17 cellular contexts compared by ENCODE assay signal in genomic region chr1:206956313-206956597, GRCh38. TPM values are rescaled to one million over a fixed set of nuclear protein-coding genes. Genes with fewer than 3 reads are reported as not detected.
A peak's percentile ranks its signal among the peaks of the same experiment; 100 is the strongest.
DNase-seq lines count a peak whose midpoint lies in the region; TF ChIP-seq lines count a peak whose summit lies in the region.
"Had no signal": no experiment of that assay in that cellular context is flagged by ENCODE, and none has a peak within 500 bp of the region (broad histone marks: within the 10 kb centered on the region; RNA-seq: fewer than 3 reads in every experiment).

No MANE protein-coding gene starts in this region.

- intact Hi-C loops in colonic mucosa (cut with DNase I): no loop called here

- peak; percentile 24 for DNase-seq in GM03348 (ENCODE audit: low spot score)
- no peak for DNase-seq in colonic mucosa
- DNase-seq in neuronal stem cell (ENCODE audit: low spot score): no peak
- DNase-seq in GM13976 (ENCODE audit: low spot score): no peak
- no peak for DNase-seq in globus pallidus (ENCODE audit: low spot score)
- DNase-seq in stimulated activated CD4-positive, alpha-beta T cell treated with anti-CD3 and anti-CD28 coated beads, Interleukin-2, amount 100 ng/mL, for 48 hours: no peak
- no peak for DNase-seq in SKM-1 treated with dmso at 0.1 percent for 144 hours (lab: John Stamatoyannopoulos, UW; ENCODE audit: unreplicated experiment)
- DNase-seq: ACHN; BE2C; Calu3; CD8-positive, alpha-beta T cell had no signal

- H3K79me1 ChIP-seq in neuronal stem cell (ENCODE audit: low read depth, low read length): no peaks in the 10 kb centered on the region

- H3K27me3 ChIP-seq in BLaER1 treated with 17β-estradiol and CSF1 and Interleukin-3, amounts not matched to agents 10 nM and 100 nM: no peaks in the 10 kb centered on the region
- no peaks in the 10 kb centered on the region for H3K27me3 ChIP-seq in colonic mucosa
- H3K27me3 ChIP-seq in neuronal stem cell (ENCODE audit: control insufficient read depth in 3 of 3, insufficient read depth in 3 of 3, low read depth in 1 of 3, low read length in 3 of 3): peaks cover 0 to 18% (median 0%) of the 10 kb centered on the region in 3 experiments
- H3K27me3 ChIP-seq: BE2C had no signal

- no peak overlapping the region for H3K4ac ChIP-seq in neuronal stem cell (ENCODE audit: low read length)

- no peak overlapping the region for H3K23ac ChIP-seq in neuronal stem cell (ENCODE audit: low read depth, low read length, poor library complexity)

- no peak overlapping the region for H3K9ac ChIP-seq in BLaER1 treated with 17β-estradiol and CSF1 and Interleukin-3, amounts not matched to agents 10 nM and 100 nM
- H3K9ac ChIP-seq in colonic mucosa (ENCODE audit: low read depth in 2 of 2, low read length in 2 of 2): peak overlapping the region in 1 of 2 donors; percentile 70
- H3K9ac ChIP-seq in neuronal stem cell (ENCODE audit: low read depth, low read length, poor library complexity): no peak overlapping the region
- H3K9ac ChIP-seq: GM23248 had no signal

- H3K4me2 ChIP-seq in BLaER1 treated with 17β-estradiol and CSF1 and Interleukin-3, amounts not matched to agents 10 nM and 100 nM: peak overlapping the region; percentile 33 to 86 (median 68)
- no peak overlapping the region for H3K4me2 ChIP-seq in neuronal stem cell (ENCODE audit: insufficient read depth, low read length, poor library complexity, severe bottlenecking)

- H3K14ac ChIP-seq in neuronal stem cell (ENCODE audit: low read length): no peak overlapping the region

- no peaks in the 10 kb centered on the region for H4K20me1 ChIP-seq in BLaER1 treated with 17β-estradiol and CSF1 and Interleukin-3, amounts not matched to agents 10 nM and 100 nM

- H4K91ac ChIP-seq in neuronal stem cell (ENCODE audit: low read depth, low read length, poor library complexity): no peak overlapping the region

- H3K9me3 ChIP-seq in BLaER1 treated with 17β-estradiol and CSF1 and Interleukin-3, amounts not matched to agents 10 nM and 100 nM (replicated peaks in 1 of 11): no peaks in the 10 kb centered on the region
- no peaks in the 10 kb centered on the region for H3K9me3 ChIP-seq in colonic mucosa
- no peaks in the 10 kb centered on the region for H3K9me3 ChIP-seq in neuronal stem cell (replicated peaks in 1 of 2; ENCODE audit: control insufficient read depth in 2 of 2, insufficient read depth in 1 of 2, low read depth in 1 of 2, low read length in 2 of 2)
- H3K9me3 ChIP-seq: BE2C, HAP-1 had no signal

- peak overlapping the region; percentile 71 for H2AFZ ChIP-seq in neuronal stem cell (ENCODE audit: low read length)
- H2AFZ ChIP-seq: GM23248 had no signal

- H3K36me3 ChIP-seq in BLaER1 treated with 17β-estradiol and CSF1 and Interleukin-3, amounts not matched to agents 10 nM and 100 nM: no peaks in the 10 kb centered on the region
- H3K36me3 ChIP-seq in colonic mucosa (no peaks in the 10 kb centered on the region), neuronal stem cell (replicated peaks in 1 of 2; ENCODE audit: control insufficient read depth in 2 of 2, insufficient read depth in 2 of 2, low read length in 2 of 2) (no peaks in the 10 kb centered on the region)
- H3K36me3 ChIP-seq: BE2C, HAP-1 had no signal

- H4K8ac ChIP-seq in neuronal stem cell (ENCODE audit: low read depth, low read length): no peak overlapping the region

- H2BK5ac ChIP-seq in neuronal stem cell (ENCODE audit: low read length): no peak overlapping the region

- no peak overlapping the region for H2BK15ac ChIP-seq in neuronal stem cell (ENCODE audit: low read length)

- H3K27ac ChIP-seq in BLaER1 treated with 17β-estradiol and CSF1 and Interleukin-3, amounts not matched to agents 10 nM and 100 nM: peak overlapping the region in 5 of 11 experiments; percentile 10 to 44 (median 31); a peak in 7 of 22 replicates
- H3K27ac ChIP-seq in colonic mucosa (peak overlapping the region; percentile 96), neuronal stem cell (replicated peaks; ENCODE audit: low read length) (no peak overlapping the region)
- H3K27ac ChIP-seq: GM23248 had no signal

- WGBS in neuronal stem cell (ENCODE audit: extremely low coverage in 2 of 2, insufficient read length in 2 of 2, insufficient replicate concordance in 1 of 2), 2 donors: no CpG with 5 or more reads among the region's 1 CpG

- H3K18ac ChIP-seq in neuronal stem cell (ENCODE audit: low read length): no peak overlapping the region

- no peak overlapping the region for H2AK5ac ChIP-seq in neuronal stem cell (ENCODE audit: low read depth, low read length)

- H3K4me3 ChIP-seq in BLaER1 treated with 17β-estradiol and CSF1 and Interleukin-3, amounts not matched to agents 10 nM and 100 nM: no peak overlapping the region
- H3K4me3 ChIP-seq in colonic mucosa (no peak overlapping the region), neuronal stem cell (ENCODE audit: low read length in 2 of 2) (no peak overlapping the region)
- H3K4me3 ChIP-seq: GM23248, HAP-1 had no signal

- no peak for TF ChIP-seq CTCF in colonic mucosa (IDR thresholded peaks at IDR 0.05)
- TF ChIP-seq CTCF in GM13976 (IDR thresholded peaks at IDR 0.05; ENCODE audit: borderline replicate concordance, control extremely low read depth, extremely low read depth, insufficient read depth, missing control alignments): no peak

- H2BK12ac ChIP-seq in neuronal stem cell (ENCODE audit: low read length): no peak overlapping the region

- H2BK120ac ChIP-seq in neuronal stem cell (ENCODE audit: low read depth, low read length): no peak overlapping the region

- H3K4me1 ChIP-seq in BLaER1 treated with 17β-estradiol and CSF1 and Interleukin-3, amounts not matched to agents 10 nM and 100 nM: peaks cover 24 to 72% (median 51%) of the 10 kb centered on the region in 10 experiments
- H3K4me1 ChIP-seq in colonic mucosa: peaks cover 12% of the 10 kb centered on the region
- H3K4me1 ChIP-seq in neuronal stem cell (ENCODE audit: control insufficient read depth in 2 of 2, insufficient read depth in 1 of 2, low read depth in 1 of 2, low read length in 2 of 2): peaks cover 3 to 6% of the 10 kb centered on the region in 2 donors
- H3K4me1 ChIP-seq: BE2C, HAP-1 had no signal

- in situ Hi-C loops in GM13976 (cut with MboI; ENCODE audit: low sequenced_read_pairs, unreplicated experiment): no loop called here

RNA-seq across cellular contexts. Expression of gene PIGR, which starts 10.0 kb away (rescaled TPM):
- total RNA-seq in colonic mucosa: over 10,000 TPM in 1 of 2 donors, 1,000 to 10,000 TPM in 1; 7,504 to 12,164 TPM
- polyA plus RNA-seq in neuronal stem cell (2013, experiment 1 of 2): not detected
- polyA plus RNA-seq in neuronal stem cell (2013, experiment 2 of 2): not detected
- total RNA-seq: CD8-positive, alpha-beta T cell; GM23248; H4 had no signal
- polyA plus RNA-seq: CD14-positive monocyte, GM23248 had no signal

RNA-seq across cellular contexts. Expression of gene FCAMR, which starts 14.0 kb away (rescaled TPM):
- 1 to 10 TPM in 1 of 2 donors, under 1 TPM in 1; 0.56 to 4.5 TPM for total RNA-seq in colonic mucosa
- not detected for polyA plus RNA-seq in neuronal stem cell (2013, experiment 1 of 2)
- polyA plus RNA-seq in neuronal stem cell (2013, experiment 2 of 2): not detected
- total RNA-seq: Calu3; CD8-positive, alpha-beta T cell; GM23248; H4 had no signal
- polyA plus RNA-seq: CD14-positive monocyte, GM23248 had no signal

RNA-seq across cellular contexts. Expression of gene FCMR, which starts 34.5 kb away (rescaled TPM):
- total RNA-seq in colonic mucosa: 1 to 10 TPM; 2.3 to 2.7 TPM
- polyA plus RNA-seq in neuronal stem cell (2013, experiment 1 of 2): not detected
- 0.03 TPM for polyA plus RNA-seq in neuronal stem cell (2013, experiment 2 of 2)

RNA-seq across cellular contexts. Expression of gene IL24, which starts 59.0 kb away (rescaled TPM):
- not detected for total RNA-seq in colonic mucosa
- polyA plus RNA-seq in neuronal stem cell (2013, experiment 1 of 2): not detected
- polyA plus RNA-seq in neuronal stem cell (2013, experiment 2 of 2): not detected
- total RNA-seq: Calu3; CD8-positive, alpha-beta T cell; HT-29 had no signal
- polyA plus RNA-seq: CD14-positive monocyte had no signal
